In genomic region chr17:47851764-47852112, GRCh38 we compare ENCODE assay signal across 13 cellular contexts. TPM values are rescaled to one million over a fixed set of nuclear protein-coding genes. Genes with fewer than 3 reads are reported as not detected.
DNase-seq lines count a peak whose midpoint lies in the region; ATAC-seq and TF ChIP-seq lines count a peak whose summit lies in the region.
"Had no signal": no experiment of that assay in that cellular context is flagged by ENCODE, and none has a peak within 500 bp of the region (broad histone marks: within the 10 kb centered on the region; RNA-seq: fewer than 3 reads in every experiment).

No MANE protein-coding gene starts in this region.

- H3K27me3 Mint-ChIP-seq in activated naive CD4-positive, alpha-beta T cell treated with anti-CD3 and anti-CD28 coated beads, Interleukin-2, amount 50 U/mL, for 24 hours = peaks cover 54% of the 10 kb centered on the region
- peaks cover 74% of the 10 kb centered on the region for H3K27me3 Mint-ChIP-seq in activated naive CD4-positive, alpha-beta T cell treated with anti-CD3 and anti-CD28 coated beads for 36 hours (ENCODE audit: low read depth)
- H3K27me3 Mint-ChIP-seq in MCF 10A (ENCODE audit: insufficient read depth, unreplicated experiment) = peaks cover 50% of the 10 kb centered on the region

- intact Hi-C loops in activated naive CD4-positive, alpha-beta T cell treated with anti-CD3 and anti-CD28 coated beads for 36 hours (cut with micrococcal nuclease) = no loop called here
- intact Hi-C loops in MCF 10A (cut with micrococcal nuclease) = no loop called here
- intact Hi-C loops in transverse colon (cut with DNase I; ENCODE audit: low total_unique reads) = no loop called here

- no peak overlapping the region for H2BK120ac ChIP-seq in mesendoderm (ENCODE audit: low read depth, low read length)

- H3K27ac Mint-ChIP-seq in activated naive CD4-positive, alpha-beta T cell treated with anti-CD3 and anti-CD28 coated beads, Interleukin-2, amount 50 U/mL, for 24 hours = peak overlapping the region; percentile 59
- H3K27ac Mint-ChIP-seq in activated naive CD4-positive, alpha-beta T cell treated with anti-CD3 and anti-CD28 coated beads for 36 hours = no peak overlapping the region
- H3K27ac Mint-ChIP-seq in MCF 10A (ENCODE audit: low read depth, unreplicated experiment) = no peak overlapping the region

- H2BK15ac ChIP-seq in mesendoderm (replicated peaks; ENCODE audit: low read depth) = no peak overlapping the region

- no peaks in the 10 kb centered on the region for H3K9me3 Mint-ChIP-seq in activated naive CD4-positive, alpha-beta T cell treated with anti-CD3 and anti-CD28 coated beads, Interleukin-2, amount 50 U/mL, for 24 hours
- no peaks in the 10 kb centered on the region for H3K9me3 Mint-ChIP-seq in activated naive CD4-positive, alpha-beta T cell treated with anti-CD3 and anti-CD28 coated beads for 36 hours
- H3K9me3 Mint-ChIP-seq in MCF 10A (ENCODE audit: unreplicated experiment) = no peaks in the 10 kb centered on the region
- H3K9me3 Mint-ChIP-seq: T-cell had no signal

- H3K27me3 ChIP-seq in mesendoderm (ENCODE audit: insufficient read depth, low read length, poor library complexity) = peaks cover 16% of the 10 kb centered on the region
- peaks cover 92% of the 10 kb centered on the region for H3K27me3 ChIP-seq in transverse colon
- H3K27me3 ChIP-seq: ovary had no signal

- H3K23ac ChIP-seq in mesendoderm (ENCODE audit: low read length) = peak overlapping the region; percentile 7

- peak overlapping the region; percentile 80 for H3K56ac ChIP-seq in mesendoderm (ENCODE audit: low read length)

- H3K4ac ChIP-seq in mesendoderm (ENCODE audit: low read depth, low read length) = no peak overlapping the region

- peak overlapping the region; percentile 22 for H3K4me3 ChIP-seq in mesendoderm (ENCODE audit: low read length)
- H3K4me3 ChIP-seq in transverse colon = peak overlapping the region in 1 of 4 donors; percentile 55

- H3K36me3 Mint-ChIP-seq in activated naive CD4-positive, alpha-beta T cell treated with anti-CD3 and anti-CD28 coated beads, Interleukin-2, amount 50 U/mL, for 24 hours = no peaks in the 10 kb centered on the region
- no peaks in the 10 kb centered on the region for H3K36me3 Mint-ChIP-seq in activated naive CD4-positive, alpha-beta T cell treated with anti-CD3 and anti-CD28 coated beads for 36 hours (ENCODE audit: low read depth)
- no peaks in the 10 kb centered on the region for H3K36me3 Mint-ChIP-seq in MCF 10A (ENCODE audit: insufficient read depth, unreplicated experiment)
- H3K36me3 Mint-ChIP-seq: T-cell had no signal

- H2BK5ac ChIP-seq in mesendoderm (ENCODE audit: low read length) = no peak overlapping the region

- peaks cover 3% of the 10 kb centered on the region for H3K79me1 ChIP-seq in mesendoderm (ENCODE audit: low read length)

- no peak for TF ChIP-seq POLR2A in transverse colon (IDR thresholded peaks at IDR 0.05)

- H3K4me1 ChIP-seq in mesendoderm (ENCODE audit: control insufficient read depth, low read depth, low read length) = peaks cover 26% of the 10 kb centered on the region
- peaks cover 4 to 24% (median 14%) of the 10 kb centered on the region in 4 donors for H3K4me1 ChIP-seq in transverse colon

- no peak overlapping the region for H4K8ac ChIP-seq in mesendoderm (ENCODE audit: low read depth, low read length)

- H3K18ac ChIP-seq in mesendoderm (ENCODE audit: low read length) = peak overlapping the region; percentile 18

- POLR2A ChIA-PET in MCF 10A (lab: Yijun Ruan, JAX) = interaction anchor here (0.7 to 2.8 kb wide), 5 partner anchors 10 to 90 kb away, joined by 3 to 19 read pairs (median 3); partner anchors contain the start of genes PNPO and SCRN2

- TF ChIP-seq CTCF in MCF 10A (IDR thresholded peaks at IDR 0.05; ENCODE audit: unreplicated experiment) (no peak), transverse colon (IDR thresholded peaks at IDR 0.05) (no peak)

- no peak for TF ChIP-seq EP300 in transverse colon (IDR thresholded peaks at IDR 0.05; ENCODE audit: low read depth)

- H3K27ac ChIP-seq in mesendoderm (ENCODE audit: low read depth, low read length) (no peak overlapping the region), transverse colon (no peak overlapping the region)
- H3K27ac ChIP-seq: KMS-11, ovary had no signal

- H3K9ac ChIP-seq in mesendoderm (ENCODE audit: low read length) = peak overlapping the region; percentile 65
- H3K9ac ChIP-seq: KMS-11 had no signal

- no peak overlapping the region for H2AK5ac ChIP-seq in mesendoderm (ENCODE audit: low read length)

- H4K5ac ChIP-seq in mesendoderm (ENCODE audit: low read length) = no peak overlapping the region

- WGBS in mesendoderm (ENCODE audit: extremely low coverage, insufficient coverage, low lambda C conversion rate) = no CpG with 5 or more reads among the region's 11 CpGs
- WGBS in transverse colon (ENCODE audit: low coverage in 1 of 2), 2 donors = 53 to 83% methylated on average over 1 to 11 of the region's 11 CpGs

- H3K9me3 ChIP-seq in transverse colon = no peaks in the 10 kb centered on the region
- H3K9me3 ChIP-seq: ovary had no signal

- in situ Hi-C loops in transverse colon (cut with MboI; ENCODE audit: low pct_ligation_motif_present in 1 of 4, low pct_unique_long_range_greater_than_20kb in 1 of 4, low sequenced_read_pairs in 3 of 4) = no loop called here

- ATAC-seq in HG02870 (IDR thresholded peaks at IDR 0.05; ENCODE audit: unreplicated experiment) = no peak

- DNase-seq in activated naive CD4-positive, alpha-beta T cell treated with anti-CD3 and anti-CD28 coated beads for 36 hours = no peak
- DNase-seq in MCF 10A (ENCODE audit: unreplicated experiment) (no peak), mesendoderm (peak; percentile 75), DMS153 (lab: John Stamatoyannopoulos, UW) (no peak), transverse colon (no peak)
- no peak for DNase-seq in stimulated activated CD4-positive, alpha-beta T cell treated with anti-CD3 and anti-CD28 coated beads, Interleukin-12 subunit alpha, Interleukin-12 subunit beta, amount 100 ng/mL, for 4 hours
- DNase-seq: activated CD4-positive, alpha-beta T cell treated with anti-CD3 and anti-CD28 coated beads, Interleukin-2, amount 50 U/mL, for 1 hour; NCI-H524; ovary; T-cell had no signal

- peaks cover 11% of the 10 kb centered on the region for H3K79me2 ChIP-seq in mesendoderm (ENCODE audit: control insufficient read depth, insufficient read depth, low read length)

- CTCF ChIA-PET in activated naive CD4-positive, alpha-beta T cell treated with anti-CD3 and anti-CD28 coated beads for 36 hours (lab: Charles Lee) = interaction anchor here (3.5 to 14.9 kb wide), 2 partner anchors 9 to 37 kb away, joined by 17 to 460 read pairs; partner anchors contain the start of gene SP2
- CTCF ChIA-PET in MCF 10A (lab: Yijun Ruan, JAX) = interaction anchor here (8.1 to 18.5 kb wide), 2 partner anchors 9 to 37 kb away, joined by 53 to 523 read pairs; partner anchors contain the start of genes SCRN2 and SP2

- peak overlapping the region; percentile 6 for H3K4me3 Mint-ChIP-seq in activated naive CD4-positive, alpha-beta T cell treated with anti-CD3 and anti-CD28 coated beads, Interleukin-2, amount 50 U/mL, for 24 hours
- no peak overlapping the region for H3K4me3 Mint-ChIP-seq in activated naive CD4-positive, alpha-beta T cell treated with anti-CD3 and anti-CD28 coated beads for 36 hours
- peak overlapping the region; percentile 50 for H3K4me3 Mint-ChIP-seq in MCF 10A (ENCODE audit: unreplicated experiment)

- H3K36me3 ChIP-seq in mesendoderm (ENCODE audit: control insufficient read depth, insufficient read depth, low read length) (no peaks in the 10 kb centered on the region), transverse colon (no peaks in the 10 kb centered on the region)
- H3K36me3 ChIP-seq: ovary had no signal

- no TSS peak for BruUV-seq in MCF 10A (replicated peaks; lab: Mats Ljungman, UMichigan)

- H3K4me1 Mint-ChIP-seq in activated naive CD4-positive, alpha-beta T cell treated with anti-CD3 and anti-CD28 coated beads, Interleukin-2, amount 50 U/mL, for 24 hours = peaks cover 28% of the 10 kb centered on the region
- peaks cover 23% of the 10 kb centered on the region for H3K4me1 Mint-ChIP-seq in activated naive CD4-positive, alpha-beta T cell treated with anti-CD3 and anti-CD28 coated beads for 36 hours (ENCODE audit: low read depth)
- peaks cover 15% of the 10 kb centered on the region for H3K4me1 Mint-ChIP-seq in MCF 10A (ENCODE audit: insufficient read depth, unreplicated experiment)

- H3K4me2 ChIP-seq in mesendoderm (ENCODE audit: low read length) = peak overlapping the region; percentile 66
- H3K4me2 ChIP-seq: KMS-11 had no signal

RNA-seq across cellular contexts. Expression of gene SP6, which starts 0.8 kb away (rescaled TPM):
- under 1 TPM; 0.10 to 0.19 TPM for total RNA-seq in activated naive CD4-positive, alpha-beta T cell treated with anti-CD3 and anti-CD28 coated beads for 36 hours
- total RNA-seq in MCF 10A (2022) = 1.2 and 1.5 TPM in 2 replicates
- polyA plus RNA-seq in mesendoderm (2013, experiment 1 of 2) = 0.91 TPM
- polyA plus RNA-seq in mesendoderm (2013, experiment 2 of 2) = 0.78 TPM
- total RNA-seq in transverse colon = 1 to 10 TPM in 3 of 4 donors, under 1 TPM in 1; 0.40 to 5.9 (median 4.9) TPM

RNA-seq across cellular contexts. Expression of gene SCRN2, which starts 10.7 kb away (rescaled TPM):
- 10 to 100 TPM; 15.1 to 16.3 TPM for total RNA-seq in activated naive CD4-positive, alpha-beta T cell treated with anti-CD3 and anti-CD28 coated beads for 36 hours
- 15.7 and 16.2 TPM in 2 replicates for total RNA-seq in MCF 10A (2022)
- polyA plus RNA-seq in mesendoderm (2013, experiment 1 of 2) = 6.6 TPM
- 7.7 TPM for polyA plus RNA-seq in mesendoderm (2013, experiment 2 of 2)
- total RNA-seq in transverse colon = 100 to 1,000 TPM in 2 of 4 donors, 10 to 100 TPM in 2; 37.8 to 164 (median 89.7) TPM

RNA-seq across cellular contexts. Expression of gene LRRC46, which starts 20.3 kb away (rescaled TPM):
- total RNA-seq in activated naive CD4-positive, alpha-beta T cell treated with anti-CD3 and anti-CD28 coated beads for 36 hours = under 1 TPM; 0.31 to 0.52 TPM
- total RNA-seq in MCF 10A (2022) = 1.2 and 1.4 TPM in 2 replicates
- 0.20 TPM for polyA plus RNA-seq in mesendoderm (2013, experiment 1 of 2)
- polyA plus RNA-seq in mesendoderm (2013, experiment 2 of 2) = 0.43 TPM
- total RNA-seq in transverse colon = under 1 TPM in 2 of 4 donors, not detected in 2; 0.48 to 0.80 TPM

RNA-seq across cellular contexts. Expression of gene MRPL10, which starts 20.4 kb away (rescaled TPM):
- total RNA-seq in activated naive CD4-positive, alpha-beta T cell treated with anti-CD3 and anti-CD28 coated beads for 36 hours = 10 to 100 TPM; 66.7 to 70.0 TPM
- 43.2 and 49.3 TPM in 2 replicates for total RNA-seq in MCF 10A (2022)
- polyA plus RNA-seq in mesendoderm (2013, experiment 1 of 2) = 60.1 TPM
- 60.8 TPM for polyA plus RNA-seq in mesendoderm (2013, experiment 2 of 2)
- 10 to 100 TPM; 12.9 to 41.8 (median 32.0) TPM for total RNA-seq in transverse colon

RNA-seq across cellular contexts. Expression of gene OSBPL7, which starts 30.1 kb away (rescaled TPM):
- 10 to 100 TPM; 18.4 to 24.6 TPM for total RNA-seq in activated naive CD4-positive, alpha-beta T cell treated with anti-CD3 and anti-CD28 coated beads for 36 hours
- total RNA-seq in MCF 10A (2022) (4.3 and 4.7 TPM in 2 replicates), transverse colon (100 to 1,000 TPM in 1 of 4 donors, 10 to 100 TPM in 3; 53.5 to 148 (median 75.0) TPM)
- polyA plus RNA-seq in mesendoderm (2013, experiment 1 of 2) = 1.9 TPM
- polyA plus RNA-seq in mesendoderm (2013, experiment 2 of 2) = 2.0 TPM
